In genomic region chr4:55635282-55635681, GRCh38 we compare ENCODE assay signal across 11 cellular contexts. TPM values are rescaled to one million over a fixed set of nuclear protein-coding genes. Genes with fewer than 3 reads are reported as not detected.
A peak's percentile ranks its signal among the peaks of the same experiment; 100 is the strongest.
DNase-seq lines count a peak whose midpoint lies in the region; ATAC-seq and TF ChIP-seq lines count a peak whose summit lies in the region.
"Had no signal": no experiment of that assay in that cellular context is flagged by ENCODE, and none has a peak within 500 bp of the region (broad histone marks: within the 10 kb centered on the region; RNA-seq: fewer than 3 reads in every experiment).

No MANE protein-coding gene starts in this region.

- no peaks in the 10 kb centered on the region for H3K9me3 Mint-ChIP-seq in activated CD8-positive, alpha-beta memory T cell treated with anti-CD3 and anti-CD28 coated beads, Interleukin-2, amount 10 ng/mL, durations not matched to agents 7 days and 5 days (ENCODE audit: low read depth)
- H3K9me3 Mint-ChIP-seq in glutamatergic neuron (ENCODE audit: unreplicated experiment) = peaks cover 2% of the 10 kb centered on the region
- no peaks in the 10 kb centered on the region for H3K9me3 Mint-ChIP-seq in stimulated activated naive CD8-positive, alpha-beta T cell treated with anti-CD3 and anti-CD28 coated beads, Interleukin-15, amount 100 ng/mL, for 72 hours

- H3K4me3 Mint-ChIP-seq in activated CD8-positive, alpha-beta memory T cell treated with anti-CD3 and anti-CD28 coated beads, Interleukin-2, amount 10 ng/mL, durations not matched to agents 7 days and 5 days = peak overlapping the region; percentile 60
- peak overlapping the region; percentile 85 for H3K4me3 Mint-ChIP-seq in T-helper 17 cell
- peak overlapping the region; percentile 92 for H3K4me3 Mint-ChIP-seq in glutamatergic neuron (ENCODE audit: unreplicated experiment)
- H3K4me3 Mint-ChIP-seq in stimulated activated naive CD8-positive, alpha-beta T cell treated with anti-CD3 and anti-CD28 coated beads, Interleukin-15, amount 100 ng/mL, for 72 hours = peak overlapping the region; percentile 84 to 89

- no peak for TF ChIP-seq CTCF in glutamatergic neuron (IDR thresholded peaks at IDR 0.05; ENCODE audit: partially characterized antibody, unreplicated experiment)

- no peak overlapping the region for H3K27ac Mint-ChIP-seq in activated CD8-positive, alpha-beta memory T cell treated with anti-CD3 and anti-CD28 coated beads, Interleukin-2, amount 10 ng/mL, durations not matched to agents 7 days and 5 days
- H3K27ac Mint-ChIP-seq in T-helper 17 cell (peak overlapping the region; percentile 75), glutamatergic neuron (ENCODE audit: unreplicated experiment) (peak overlapping the region; percentile 4)
- H3K27ac Mint-ChIP-seq in stimulated activated naive CD8-positive, alpha-beta T cell treated with anti-CD3 and anti-CD28 coated beads, Interleukin-15, amount 100 ng/mL, for 72 hours = no peak overlapping the region

- CTCF ChIA-PET in activated CD8-positive, alpha-beta memory T cell treated with anti-CD3 and anti-CD28 coated beads, Interleukin-2, amount 10 ng/mL, durations not matched to agents 7 days and 5 days (lab: Charles Lee) = interaction anchor here (1.3 kb wide), 1 partner anchor 81 kb away, joined by 3 read pairs; no protein-coding TSS in a partner anchor

- no peaks in the 10 kb centered on the region for H3K36me3 Mint-ChIP-seq in activated CD8-positive, alpha-beta memory T cell treated with anti-CD3 and anti-CD28 coated beads, Interleukin-2, amount 10 ng/mL, durations not matched to agents 7 days and 5 days
- H3K36me3 Mint-ChIP-seq in T-helper 17 cell (ENCODE audit: low read depth) = no peaks in the 10 kb centered on the region
- H3K36me3 Mint-ChIP-seq in glutamatergic neuron (ENCODE audit: unreplicated experiment) = no peaks in the 10 kb centered on the region

- ATAC-seq in activated CD8-positive, alpha-beta memory T cell treated with anti-CD3 and anti-CD28 coated beads, Interleukin-2, amount 10 ng/mL, durations not matched to agents 7 days and 5 days = no peak
- ATAC-seq in T-helper 17 cell (no peak), HG02852 (IDR thresholded peaks at IDR 0.05; ENCODE audit: unreplicated experiment) (no peak)
- peak; percentile 29 for ATAC-seq in stimulated activated naive CD8-positive, alpha-beta T cell treated with anti-CD3 and anti-CD28 coated beads, Interleukin-15, amount 100 ng/mL, for 72 hours

- DNase-seq in activated CD8-positive, alpha-beta memory T cell treated with anti-CD3 and anti-CD28 coated beads, Interleukin-2, amount 10 ng/mL, durations not matched to agents 7 days and 5 days = no peak
- no peak for DNase-seq in activated CD8-positive, alpha-beta memory T cell treated with anti-CD3 and anti-CD28 coated beads, Interleukin-2, amount 50 U/mL, for 48 hours
- DNase-seq in T-helper 17 cell (no peak), glutamatergic neuron (peak; percentile 16), NCI-H774 (lab: John Stamatoyannopoulos, UW) (no peak), kidney tubule cell (ENCODE audit: low spot score) (no peak)
- DNase-seq in stimulated activated naive CD8-positive, alpha-beta T cell treated with anti-CD3 and anti-CD28 coated beads, Interleukin-15, amount 100 ng/mL, for 72 hours = no peak
- DNase-seq: effector CD4-positive, alpha-beta T cell; KG1 had no signal

- H3K27me3 Mint-ChIP-seq in activated CD8-positive, alpha-beta memory T cell treated with anti-CD3 and anti-CD28 coated beads, Interleukin-2, amount 10 ng/mL, durations not matched to agents 7 days and 5 days = peaks cover 80% of the 10 kb centered on the region
- H3K27me3 Mint-ChIP-seq in T-helper 17 cell = peaks cover 65% of the 10 kb centered on the region
- H3K27me3 Mint-ChIP-seq in glutamatergic neuron (ENCODE audit: unreplicated experiment) = peaks cover 4% of the 10 kb centered on the region
- peaks cover 82% of the 10 kb centered on the region for H3K27me3 Mint-ChIP-seq in stimulated activated naive CD8-positive, alpha-beta T cell treated with anti-CD3 and anti-CD28 coated beads, Interleukin-15, amount 100 ng/mL, for 72 hours

- no peaks in the 10 kb centered on the region for H3K9me3 ChIP-seq in T-helper 17 cell (ENCODE audit: control insufficient read depth, low read length, poor library complexity, severe bottlenecking)

- peaks cover 13% of the 10 kb centered on the region for H3K4me1 Mint-ChIP-seq in activated CD8-positive, alpha-beta memory T cell treated with anti-CD3 and anti-CD28 coated beads, Interleukin-2, amount 10 ng/mL, durations not matched to agents 7 days and 5 days
- H3K4me1 Mint-ChIP-seq in T-helper 17 cell = peaks cover 18% of the 10 kb centered on the region
- peaks cover 21% of the 10 kb centered on the region for H3K4me1 Mint-ChIP-seq in glutamatergic neuron (ENCODE audit: low read depth, unreplicated experiment)
- H3K4me1 Mint-ChIP-seq in stimulated activated naive CD8-positive, alpha-beta T cell treated with anti-CD3 and anti-CD28 coated beads, Interleukin-15, amount 100 ng/mL, for 72 hours = peaks cover 18% of the 10 kb centered on the region

RNA-seq across cellular contexts. Expression of gene NMU, which starts 0.8 kb away (rescaled TPM):
- total RNA-seq in activated CD8-positive, alpha-beta memory T cell treated with anti-CD3 and anti-CD28 coated beads, Interleukin-2, amount 10 ng/mL, durations not matched to agents 7 days and 5 days = not detected
- total RNA-seq in T-helper 17 cell (not detected), glutamatergic neuron (ENCODE audit: unreplicated experiment) (9.4 TPM)

RNA-seq across cellular contexts. Expression of gene PDCL2, which starts 43.2 kb away (rescaled TPM):
- not detected for total RNA-seq in activated CD8-positive, alpha-beta memory T cell treated with anti-CD3 and anti-CD28 coated beads, Interleukin-2, amount 10 ng/mL, durations not matched to agents 7 days and 5 days
- not detected for total RNA-seq in T-helper 17 cell
- total RNA-seq in glutamatergic neuron (ENCODE audit: unreplicated experiment) = not detected
- total RNA-seq: temporal lobe had no signal

Comparison
In these comparisons a context has a peak if more than half of its experiments do, and no peak if none do; other contexts are left out.
1. H3K27ac Mint-ChIP-seq: peak in T-helper 17 cell (single experiment) and glutamatergic neuron (single experiment); none in activated CD8-positive, alpha-beta memory T cell treated with anti-CD3 and anti-CD28 coated beads, Interleukin-2, amount 10 ng/mL, durations not matched to agents 7 days and 5 days (single experiment) and stimulated activated naive CD8-positive, alpha-beta T cell treated with anti-CD3 and anti-CD28 coated beads, Interleukin-15, amount 100 ng/mL, for 72 hours (0 of 2).
2. Peak in every context shown above with its lines, with median percentiles within 50 percentile points of each other: H3K4me3 Mint-ChIP-seq.